In genomic region chr17:57044976-57045867, GRCh38 we compare ENCODE assay signal across 9 cellular contexts. TPM values are rescaled to one million over a fixed set of nuclear protein-coding genes. Genes with fewer than 3 reads are reported as not detected.
DNase-seq lines count a peak whose midpoint lies in the region; ATAC-seq, FAIRE-seq and TF ChIP-seq lines count a peak whose summit lies in the region.
"Had no signal": no experiment of that assay in that cellular context is flagged by ENCODE, and none has a peak within 500 bp of the region (broad histone marks: within the 10 kb centered on the region; RNA-seq: fewer than 3 reads in every experiment).

No MANE protein-coding gene starts in this region.

- no peak for TF ChIP-seq POLR2A in GM12878 (IDR thresholded peaks at IDR 0.05; ENCODE audit: low read depth, low read length)

- H3K4me1 ChIP-seq in GM12878 (ENCODE audit: control insufficient read depth, insufficient read depth, low read length), result peaks cover 6% of the 10 kb centered on the region
- no peaks in the 10 kb centered on the region for H3K4me1 ChIP-seq in Caco-2

- H3K36me3 ChIP-seq in GM12878 (ENCODE audit: control insufficient read depth in 2 of 2, insufficient read depth in 2 of 2, low read length in 1 of 2) (no peaks in the 10 kb centered on the region), Caco-2 (ENCODE audit: control insufficient read depth, insufficient read depth, low read length) (no peaks in the 10 kb centered on the region)

- in situ Hi-C loops in GM12878 (cut with MboI), result no loop called here

- H3K9me3 ChIP-seq in GM12878 (replicated peaks; ENCODE audit: control insufficient read depth, insufficient read depth, low read length) (no peaks in the 10 kb centered on the region), Caco-2 (no peaks in the 10 kb centered on the region)

- no peak for TF ChIP-seq EP300 in GM12878 (IDR thresholded peaks at IDR 0.05; ENCODE audit: borderline replicate concordance in 1 of 2, control insufficient read depth in 1 of 2, low read depth in 2 of 2, low read length in 2 of 2)

- TF ChIP-seq CTCF in GM12878 (IDR thresholded peaks at IDR 0.05 in 2 of 3, conservative IDR thresholded peaks at IDR 0.05 in 1 of 3; ENCODE audit: control insufficient read depth in 2 of 3, extremely low read depth in 1 of 3, insufficient read depth in 1 of 3, low read depth in 3 of 3, low read length in 3 of 3) (no peak), Caco-2 (IDR thresholded peaks at IDR 0.05; ENCODE audit: insufficient read depth in 1 of 2, low read depth in 1 of 2, low read length in 1 of 2, severe bottlenecking in 1 of 2, unreplicated experiment in 1 of 2) (no peak)

- peaks cover 0 to 3% of the 10 kb centered on the region in 2 experiments; a peak in 3 of 4 replicates for H3K27me3 ChIP-seq in GM12878 (replicated peaks in 1 of 2; ENCODE audit: control insufficient read depth in 2 of 2, insufficient read depth in 2 of 2, low read length in 1 of 2)
- H3K27me3 ChIP-seq in Caco-2 (replicated peaks; ENCODE audit: control insufficient read depth, insufficient read depth, low read length), result no peaks in the 10 kb centered on the region

- no peaks in the 10 kb centered on the region for H3K9me3 Mint-ChIP-seq in Caco-2 (ENCODE audit: unreplicated experiment)

- FAIRE-seq in GM12878 (lab: Jason Lieb, UNC), result no peak

- RAD21 ChIA-PET in GM12878 (lab: Charles Lee; ENCODE audit: unreplicated experiment), result no interaction called here

- H3K27ac Mint-ChIP-seq in Caco-2 (ENCODE audit: unreplicated experiment), result no peak overlapping the region

- POLR2A ChIA-PET in GM12878 (lab: Charles Lee), result no interaction called here
- POLR2A ChIA-PET in Caco-2 (lab: Charles Lee), result no interaction called here

- intact Hi-C loops in GM12878 (cut with micrococcal nuclease; ENCODE audit: unreplicated experiment) (no loop called here), Caco-2 (cut with micrococcal nuclease; ENCODE audit: unreplicated experiment) (no loop called here)

- H3K4me3 Mint-ChIP-seq in Caco-2 (ENCODE audit: unreplicated experiment), result no peak overlapping the region

- peak overlapping the region; percentile 79; the same call in 1 of the 2 replicates for H3K4me2 ChIP-seq in GM12878 (ENCODE audit: control insufficient read depth, insufficient read depth)

- WGBS in GM12878 (ENCODE audit: insufficient coverage, insufficient replicate concordance, low lambda C conversion rate, missing lambda C conversion rate), result 40% methylated on average over 47 of the region's 49 CpGs

- no peak overlapping the region for H3K9ac ChIP-seq in GM12878 (ENCODE audit: control insufficient read depth, insufficient read depth, low read length)

- H3K4me3 ChIP-seq in GM12878 (no peak overlapping the region), Caco-2 (ENCODE audit: low read depth, low read length) (no peak overlapping the region)

- SMC1A ChIA-PET in GM12878 (lab: Charles Lee; ENCODE audit: uncharacterized antibody, unreplicated experiment), result no interaction called here

- no peaks in the 10 kb centered on the region for H3K79me2 ChIP-seq in GM12878 (ENCODE audit: control insufficient read depth, insufficient read depth, low read length)

- no peak overlapping the region for H3K27ac ChIP-seq in GM12878 (ENCODE audit: control insufficient read depth, insufficient read depth)
- H3K27ac ChIP-seq: epithelial cell of prostate had no signal

- H3K27me3 Mint-ChIP-seq in Caco-2 (ENCODE audit: insufficient read depth, unreplicated experiment), result peaks cover 3% of the 10 kb centered on the region

- DNase-seq in stimulated activated CD4-positive, alpha-beta T cell treated with anti-CD3 and anti-CD28 coated beads, Interleukin-15, amount 100 ng/mL, for 24 hours, result peak; percentile 4
- no peak for DNase-seq in stimulated activated CD4-positive, alpha-beta T cell treated with anti-CD3 and anti-CD28 coated beads, Interleukin-2, amount 100 ng/mL, for 48 hours
- DNase-seq in GM12878 (ENCODE audit: low read depth, low spot score), result no peak
- peak; percentile 32 for DNase-seq in myocyte (ENCODE audit: low read depth)
- no peak for DNase-seq in KG1 (lab: John Stamatoyannopoulos, UW)
- DNase-seq in Caco-2, result no peak
- DNase-seq in H4 (ENCODE audit: low spot score), result no peak
- DNase-seq in NCI-H82 (lab: John Stamatoyannopoulos, UW), result no peak

- H2AFZ ChIP-seq in GM12878 (ENCODE audit: control insufficient read depth, low read depth, low read length), result peak overlapping the region; percentile 67; the same call in 1 of the 2 replicates

- no peaks in the 10 kb centered on the region for H3K4me1 Mint-ChIP-seq in Caco-2 (ENCODE audit: low read depth, unreplicated experiment)

- TF ChIP-seq RAD21 in GM12878 (IDR thresholded peaks at IDR 0.05; ENCODE audit: insufficient read depth, low read depth, low read length), result no peak

- CTCF ChIA-PET in GM12878 (lab: Yijun Ruan, JAX) (no interaction called here), Caco-2 (lab: Charles Lee) (interaction anchor here (0.6 kb wide), 2 partner anchors 623 to 789 kb away, joined by 3 read pairs; no protein-coding TSS in a partner anchor)

- no peaks in the 10 kb centered on the region for H3K36me3 Mint-ChIP-seq in Caco-2 (ENCODE audit: insufficient read depth, unreplicated experiment)

- H4K20me1 ChIP-seq in GM12878 (ENCODE audit: control insufficient read depth, insufficient read depth), result no peaks in the 10 kb centered on the region

- ATAC-seq in GM12878, result no peak

- no TSS peak for BruUV-seq in GM12878 (replicated peaks; lab: Mats Ljungman, UMichigan)
- no TSS peak for BruUV-seq in Caco-2 (replicated peaks; lab: Mats Ljungman, UMichigan)

TF ChIP-seq in GM12878, 131 proteins besides CTCF, POLR2A, EP300 and RAD21:
- TF ChIP-seq RFX5 (IDR thresholded peaks at IDR 0.05; ENCODE audit: low read depth, low read length) (no peak), MTA2 (IDR thresholded peaks at IDR 0.05; ENCODE audit: low read depth) (no peak), BCL3 (IDR thresholded peaks at IDR 0.05; ENCODE audit: borderline replicate concordance, insufficient read depth, low read depth, low read length, poor library complexity, severe bottlenecking) (no peak), WRNIP1 (IDR thresholded peaks at IDR 0.05; ENCODE audit: borderline replicate concordance, low read depth, low read length) (no peak), SREBF1 (IDR thresholded peaks at IDR 0.05; ENCODE audit: low read length) (no peak), FOXK2 (IDR thresholded peaks at IDR 0.05) (no peak), ZSCAN29 (IDR thresholded peaks at IDR 0.05) (no peak)
TF ChIP-seq in GM12878: peak in this region for 0.

RNA-seq across cellular contexts. Expression of gene AKAP1, which starts 39.8 kb away (rescaled TPM):
- 45.9 and 58.6 TPM in 2 replicates for total RNA-seq in GM12878 (2013; cell fraction: nucleolus; rRNA removed)
- total RNA-seq in GM12878 (2014; rRNA removed), result 40.7 and 50.5 TPM in 2 replicates
- 29.5 and 36.8 TPM in 2 replicates for total RNA-seq in GM12878 (2014; rRNA removed; fragmentation: Illumina TruSeq; extraction: Trizol)
- 39.9 and 45.9 TPM in 2 replicates for total RNA-seq in GM12878 (2021)
- 11.0 TPM for polyA plus RNA-seq in GM12878 (2011; ENCODE audit: low read depth)
- polyA plus RNA-seq in GM12878 (2011; rRNA removed), result 15.6 and 39.2 TPM in 2 replicates
- 61.3 and 66.5 TPM in 2 replicates for polyA plus RNA-seq in GM12878 (2011; cell fraction: cytosol; rRNA removed)
- polyA plus RNA-seq in GM12878 (2011; cell fraction: nucleus; rRNA removed), result 176 and 195 TPM in 2 replicates
- 13.5 and 18.3 TPM in 2 replicates for polyA plus RNA-seq in GM12878 (2012)
- 30.9 and 48.4 TPM in 2 replicates for polyA plus RNA-seq in GM12878 (2014; fragmentation: Illumina TruSeq; extraction: Trizol)
- polyA plus RNA-seq in GM12878 (2014; fragmentation: Nextera tagmentation; extraction: Ambion mirVana), result 10 to 100 TPM; 11.9 to 15.2 TPM
- polyA plus RNA-seq in GM12878 (2014; rRNA removed), result 34.4 and 58.8 TPM in 2 replicates
- polyA plus RNA-seq in GM12878 (2016; fragmentation: Nextera tagmentation; extraction: Ambion mirVana), result 10 to 100 TPM; 37.1 to 40.9 TPM
- polyA minus RNA-seq in GM12878 (2011; rRNA and poly(A)+ RNA removed), result 66.9 and 103 TPM in 2 replicates
- polyA minus RNA-seq in GM12878 (2011; cell fraction: cytosol; rRNA and poly(A)+ RNA removed), result 28.3 and 33.3 TPM in 2 replicates
- polyA minus RNA-seq in GM12878 (2011; cell fraction: nucleus; rRNA and poly(A)+ RNA removed), result 29.7 and 38.4 TPM in 2 replicates
- total RNA-seq in myocyte, result 47.4 and 49.2 TPM in 2 replicates
- polyA plus RNA-seq in myocyte (2012), result 24.1 TPM
- 87.1 and 87.2 TPM in 2 replicates for total RNA-seq in Caco-2 (2022)
- 14.3 and 19.9 TPM in 2 replicates for total RNA-seq in H4 (2014; rRNA removed; shearing (Covaris generic))

Comparison
In these comparisons a context has a peak if more than half of its experiments do, and no peak if none do; other contexts are left out.
1. DNase-seq: peak in stimulated activated CD4-positive, alpha-beta T cell treated with anti-CD3 and anti-CD28 coated beads, Interleukin-15, amount 100 ng/mL, for 24 hours (single experiment) and myocyte (single experiment); none in stimulated activated CD4-positive, alpha-beta T cell treated with anti-CD3 and anti-CD28 coated beads, Interleukin-2, amount 100 ng/mL, for 48 hours (0 of 2), GM12878 (single experiment), KG1 (single experiment), Caco-2 (0 of 2), H4 (single experiment) and NCI-H82 (single experiment).